ENCODE assay signal across 8 cellular contexts in genomic region chr18:66616523-66616983, GRCh38. TPM values are rescaled to one million over a fixed set of nuclear protein-coding genes. Genes with fewer than 3 reads are reported as not detected.
DNase-seq lines count a peak whose midpoint lies in the region; ATAC-seq and TF ChIP-seq lines count a peak whose summit lies in the region.

No MANE protein-coding gene starts in this region.

- POLR2A ChIA-PET in activated CD8-positive, alpha-beta T cell treated with anti-CD3 and anti-CD28 coated beads for 36 hours (lab: Charles Lee) = no interaction called here
- POLR2A ChIA-PET in activated CD8-positive, alpha-beta T cell treated with anti-CD3 and anti-CD28 coated beads, Interleukin-2, amount 10 ng/mL, durations not matched to agents 7 days and 5 days (lab: Charles Lee) = no interaction called here

- H3K4me3 ChIP-seq in astrocyte of the spinal cord (ENCODE audit: low read depth, low read length) = no peak overlapping the region

- DNase-seq in activated CD8-positive, alpha-beta T cell treated with anti-CD3 and anti-CD28 coated beads for 36 hours = peak; percentile 2
- no peak for DNase-seq in activated CD8-positive, alpha-beta T cell treated with anti-CD3 and anti-CD28 coated beads, Interleukin-2, amount 10 ng/mL, durations not matched to agents 7 days and 5 days
- DNase-seq in astrocyte of the spinal cord (ENCODE audit: low read depth, low spot score) (no peak), progenitor cell of endocrine pancreas (ENCODE audit: low spot score, unreplicated experiment) (no peak), NCI-H187 (lab: John Stamatoyannopoulos, UW) (no peak)
- no peak for DNase-seq in central memory CD4-positive, alpha-beta T cell
- no peak for DNase-seq in activated CD4-positive, alpha-beta T cell treated with anti-CD3 and anti-CD28 coated beads, Interleukin-2, amount 50 U/mL, for 4 hours

- TF ChIP-seq CTCF in activated CD8-positive, alpha-beta T cell treated with anti-CD3 and anti-CD28 coated beads for 36 hours (IDR thresholded peaks at IDR 0.05) = no peak
- TF ChIP-seq CTCF in astrocyte of the spinal cord (IDR thresholded peaks at IDR 0.05; ENCODE audit: low read depth, low read length) (peak; percentile 55), progenitor cell of endocrine pancreas (IDR thresholded peaks at IDR 0.05; ENCODE audit: unreplicated experiment) (peak; percentile 54)

- H3K4me3 Mint-ChIP-seq in activated CD8-positive, alpha-beta T cell treated with anti-CD3 and anti-CD28 coated beads for 36 hours = no peak overlapping the region
- H3K4me3 Mint-ChIP-seq in activated CD8-positive, alpha-beta T cell treated with anti-CD3 and anti-CD28 coated beads, Interleukin-2, amount 10 ng/mL, durations not matched to agents 7 days and 5 days = no peak overlapping the region
- no peak overlapping the region for H3K4me3 Mint-ChIP-seq in progenitor cell of endocrine pancreas (ENCODE audit: low read depth)

- H3K27ac Mint-ChIP-seq in activated CD8-positive, alpha-beta T cell treated with anti-CD3 and anti-CD28 coated beads for 36 hours = no peak overlapping the region
- no peak overlapping the region for H3K27ac Mint-ChIP-seq in activated CD8-positive, alpha-beta T cell treated with anti-CD3 and anti-CD28 coated beads, Interleukin-2, amount 10 ng/mL, durations not matched to agents 7 days and 5 days
- H3K27ac Mint-ChIP-seq in progenitor cell of endocrine pancreas = no peak overlapping the region

- no peak for ATAC-seq in activated CD8-positive, alpha-beta T cell treated with anti-CD3 and anti-CD28 coated beads for 36 hours
- no peak for ATAC-seq in activated CD8-positive, alpha-beta T cell treated with anti-CD3 and anti-CD28 coated beads, Interleukin-2, amount 10 ng/mL, durations not matched to agents 7 days and 5 days
- peak; percentile 83 for ATAC-seq in HG03565 (IDR thresholded peaks at IDR 0.05; ENCODE audit: unreplicated experiment)

- H3K4me1 Mint-ChIP-seq in activated CD8-positive, alpha-beta T cell treated with anti-CD3 and anti-CD28 coated beads for 36 hours (ENCODE audit: low read depth) = no peaks in the 10 kb centered on the region
- no peaks in the 10 kb centered on the region for H3K4me1 Mint-ChIP-seq in activated CD8-positive, alpha-beta T cell treated with anti-CD3 and anti-CD28 coated beads, Interleukin-2, amount 10 ng/mL, durations not matched to agents 7 days and 5 days (ENCODE audit: low read depth)
- no peaks in the 10 kb centered on the region for H3K4me1 Mint-ChIP-seq in progenitor cell of endocrine pancreas (ENCODE audit: low read depth)

- CTCF ChIA-PET in activated CD8-positive, alpha-beta T cell treated with anti-CD3 and anti-CD28 coated beads for 36 hours (lab: Charles Lee) = no interaction called here
- CTCF ChIA-PET in activated CD8-positive, alpha-beta T cell treated with anti-CD3 and anti-CD28 coated beads, Interleukin-2, amount 10 ng/mL, durations not matched to agents 7 days and 5 days (lab: Charles Lee) = no interaction called here

- intact Hi-C loops in activated CD8-positive, alpha-beta T cell treated with anti-CD3 and anti-CD28 coated beads for 36 hours (cut with micrococcal nuclease) = no loop called here

- no peaks in the 10 kb centered on the region for H3K36me3 Mint-ChIP-seq in activated CD8-positive, alpha-beta T cell treated with anti-CD3 and anti-CD28 coated beads for 36 hours (ENCODE audit: low read depth)
- H3K36me3 Mint-ChIP-seq in activated CD8-positive, alpha-beta T cell treated with anti-CD3 and anti-CD28 coated beads, Interleukin-2, amount 10 ng/mL, durations not matched to agents 7 days and 5 days (ENCODE audit: low read depth) = no peaks in the 10 kb centered on the region
- H3K36me3 Mint-ChIP-seq in progenitor cell of endocrine pancreas (ENCODE audit: insufficient read depth) = no peaks in the 10 kb centered on the region

- H3K27me3 Mint-ChIP-seq in activated CD8-positive, alpha-beta T cell treated with anti-CD3 and anti-CD28 coated beads for 36 hours = no peaks in the 10 kb centered on the region
- H3K27me3 Mint-ChIP-seq in activated CD8-positive, alpha-beta T cell treated with anti-CD3 and anti-CD28 coated beads, Interleukin-2, amount 10 ng/mL, durations not matched to agents 7 days and 5 days (ENCODE audit: low read depth) = no peaks in the 10 kb centered on the region
- H3K27me3 Mint-ChIP-seq in progenitor cell of endocrine pancreas = no peaks in the 10 kb centered on the region

- H3K9me3 Mint-ChIP-seq in activated CD8-positive, alpha-beta T cell treated with anti-CD3 and anti-CD28 coated beads for 36 hours = peaks cover 2% of the 10 kb centered on the region
- H3K9me3 Mint-ChIP-seq in activated CD8-positive, alpha-beta T cell treated with anti-CD3 and anti-CD28 coated beads, Interleukin-2, amount 10 ng/mL, durations not matched to agents 7 days and 5 days (ENCODE audit: insufficient read depth) = peaks cover 10% of the 10 kb centered on the region
- no peaks in the 10 kb centered on the region for H3K9me3 Mint-ChIP-seq in progenitor cell of endocrine pancreas (ENCODE audit: low read depth)

- in situ Hi-C loops in astrocyte of the spinal cord (cut with HindIII; ENCODE audit: low sequenced_read_pairs) = no loop called here

RNA-seq across cellular contexts. Expression of gene CDH19, which starts 12.7 kb away (rescaled TPM):
- not detected for total RNA-seq in activated CD8-positive, alpha-beta T cell treated with anti-CD3 and anti-CD28 coated beads for 36 hours
- not detected for total RNA-seq in activated CD8-positive, alpha-beta T cell treated with anti-CD3 and anti-CD28 coated beads, Interleukin-2, amount 10 ng/mL, durations not matched to agents 7 days and 5 days
- total RNA-seq in progenitor cell of endocrine pancreas = not detected in 2 replicates
